In the genomic region with DNA sequence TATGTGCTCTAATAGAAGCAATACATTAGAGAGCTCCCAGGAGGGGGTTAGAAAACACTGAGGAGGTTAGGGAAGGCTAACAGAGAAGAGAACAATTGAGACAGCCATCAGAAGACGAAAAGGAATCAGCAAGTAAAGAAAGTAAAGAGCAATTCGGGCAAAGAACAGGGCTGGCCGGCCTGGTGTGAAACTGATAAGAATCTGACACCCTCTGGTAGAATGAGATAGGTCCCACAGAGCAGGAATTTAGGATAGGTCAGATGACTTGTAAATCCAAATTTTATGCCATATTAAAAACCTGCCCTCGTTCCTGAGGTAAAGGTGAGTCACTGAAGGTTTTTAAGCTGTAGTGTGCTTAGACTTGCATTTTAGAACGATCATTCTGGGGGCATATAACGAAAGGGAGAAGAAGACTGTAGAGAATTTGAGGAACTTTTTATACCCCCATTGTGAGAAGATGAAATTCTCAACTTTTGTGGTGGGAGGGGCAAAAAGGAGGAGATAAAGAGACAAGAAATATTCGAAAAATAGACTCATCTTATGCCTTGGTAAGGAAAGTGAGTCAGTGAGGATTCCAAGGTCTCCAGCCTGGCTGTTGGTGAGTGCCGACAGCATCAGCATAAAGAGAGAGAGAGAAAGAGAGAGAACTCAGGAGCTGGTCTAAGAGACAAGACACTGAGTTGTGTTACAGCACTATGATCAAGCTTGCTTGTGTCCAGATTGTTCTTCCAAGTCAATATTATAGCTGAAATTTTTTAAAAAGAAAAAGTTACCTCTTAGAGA, we compare ENCODE assay signal across 1 cellular context.
TF ChIP-seq lines count a peak whose summit lies in the region.

No MANE protein-coding gene starts in this region.

TF ChIP-seq in WTC11, 78 proteins besides CTCF, POLR2A, EP300 and RAD21 (continued from another document):
- TF ChIP-seq, protein P1, sequence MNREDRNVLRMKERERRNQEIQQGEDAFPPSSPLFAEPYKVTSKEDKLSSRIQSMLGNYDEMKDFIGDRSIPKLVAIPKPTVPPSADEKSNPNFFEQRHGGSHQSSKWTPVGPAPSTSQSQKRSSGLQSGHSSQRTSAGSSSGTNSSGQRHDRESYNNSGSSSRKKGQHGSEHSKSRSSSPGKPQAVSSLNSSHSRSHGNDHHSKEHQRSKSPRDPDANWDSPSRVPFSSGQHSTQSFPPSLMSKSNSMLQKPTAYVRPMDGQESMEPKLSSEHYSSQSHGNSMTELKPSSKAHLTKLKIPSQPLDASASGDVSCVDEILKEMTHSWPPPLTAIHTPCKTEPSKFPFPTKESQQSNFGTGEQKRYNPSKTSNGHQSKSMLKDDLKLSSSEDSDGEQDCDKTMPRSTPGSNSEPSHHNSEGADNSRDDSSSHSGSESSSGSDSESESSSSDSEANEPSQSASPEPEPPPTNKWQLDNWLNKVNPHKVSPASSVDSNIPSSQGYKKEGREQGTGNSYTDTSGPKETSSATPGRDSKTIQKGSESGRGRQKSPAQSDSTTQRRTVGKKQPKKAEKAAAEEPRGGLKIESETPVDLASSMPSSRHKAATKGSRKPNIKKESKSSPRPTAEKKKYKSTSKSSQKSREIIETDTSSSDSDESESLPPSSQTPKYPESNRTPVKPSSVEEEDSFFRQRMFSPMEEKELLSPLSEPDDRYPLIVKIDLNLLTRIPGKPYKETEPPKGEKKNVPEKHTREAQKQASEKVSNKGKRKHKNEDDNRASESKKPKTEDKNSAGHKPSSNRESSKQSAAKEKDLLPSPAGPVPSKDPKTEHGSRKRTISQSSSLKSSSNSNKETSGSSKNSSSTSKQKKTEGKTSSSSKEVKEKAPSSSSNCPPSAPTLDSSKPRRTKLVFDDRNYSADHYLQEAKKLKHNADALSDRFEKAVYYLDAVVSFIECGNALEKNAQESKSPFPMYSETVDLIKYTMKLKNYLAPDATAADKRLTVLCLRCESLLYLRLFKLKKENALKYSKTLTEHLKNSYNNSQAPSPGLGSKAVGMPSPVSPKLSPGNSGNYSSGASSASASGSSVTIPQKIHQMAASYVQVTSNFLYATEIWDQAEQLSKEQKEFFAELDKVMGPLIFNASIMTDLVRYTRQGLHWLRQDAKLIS (CRISPR knock-in tag; IDR thresholded peaks at IDR 0.05; ENCODE audit: borderline replicate concordance): no peak
- TF ChIP-seq, protein P2, sequence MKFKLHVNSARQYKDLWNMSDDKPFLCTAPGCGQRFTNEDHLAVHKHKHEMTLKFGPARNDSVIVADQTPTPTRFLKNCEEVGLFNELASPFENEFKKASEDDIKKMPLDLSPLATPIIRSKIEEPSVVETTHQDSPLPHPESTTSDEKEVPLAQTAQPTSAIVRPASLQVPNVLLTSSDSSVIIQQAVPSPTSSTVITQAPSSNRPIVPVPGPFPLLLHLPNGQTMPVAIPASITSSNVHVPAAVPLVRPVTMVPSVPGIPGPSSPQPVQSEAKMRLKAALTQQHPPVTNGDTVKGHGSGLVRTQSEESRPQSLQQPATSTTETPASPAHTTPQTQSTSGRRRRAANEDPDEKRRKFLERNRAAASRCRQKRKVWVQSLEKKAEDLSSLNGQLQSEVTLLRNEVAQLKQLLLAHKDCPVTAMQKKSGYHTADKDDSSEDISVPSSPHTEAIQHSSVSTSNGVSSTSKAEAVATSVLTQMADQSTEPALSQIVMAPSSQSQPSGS (CRISPR knock-in tag; IDR thresholded peaks at IDR 0.05; ENCODE audit: borderline replicate concordance, low read depth): no peak
